ENCODE assay signal across 1 cellular context in genomic region chr20:48846516-48847492, GRCh38.
A peak's percentile ranks its signal among the peaks of the same experiment; 100 is the strongest.
TF ChIP-seq lines count a peak whose summit lies in the region.

No MANE protein-coding gene starts in this region.

TF ChIP-seq in HCT116, 20 proteins besides CTCF, POLR2A, EP300 and RAD21:
- TF ChIP-seq REST (IDR thresholded peaks at IDR 0.05; ENCODE audit: low read depth) (no peak), TCF7L2 (IDR thresholded peaks at IDR 0.05; ENCODE audit: borderline replicate concordance, extremely low read depth, insufficient read depth, insufficient read length) (peak; percentile 70)
